In genomic region chr21:33239559-33240127, GRCh38 we compare ENCODE assay signal across 8 cellular contexts. TPM values are rescaled to one million over a fixed set of nuclear protein-coding genes. Genes with fewer than 3 reads are reported as not detected.
DNase-seq lines count a peak whose midpoint lies in the region; ATAC-seq and TF ChIP-seq lines count a peak whose summit lies in the region.
"Not testable (repeated sequence)": the region's sequence is repeated elsewhere in the genome, so short reads cannot be mapped to it uniquely, and the experiment has no call there.

No MANE protein-coding gene starts in this region.

- H3K9me3 ChIP-seq in CD4-positive, CD25-positive, alpha-beta regulatory T cell (ENCODE audit: control insufficient read depth in 2 of 2, low read length in 2 of 2); Loucy (ENCODE audit: insufficient read depth, low read depth, low read length): not testable (repeated sequence)

- H3K9me2 ChIP-seq in Loucy (replicated peaks; ENCODE audit: low read depth, low read length): not testable (repeated sequence)

- not testable (repeated sequence) for H3K27me3 Mint-ChIP-seq in CD4-positive, CD25-positive, alpha-beta regulatory T cell; T-helper 2 cell treated with Interferon-gamma antibody and Interleukin-4, amounts not matched to agents 5 μg/mL and 100 μg/mL, for 36 hours (ENCODE audit: low read depth); activated T-cell treated with anti-CD3 and anti-CD28 coated beads, Interleukin-2, amount 50 U/mL, for 24 hours; activated naive CD8-positive, alpha-beta T cell treated with anti-CD3 and anti-CD28 coated beads for 36 hours; immature natural killer cell (ENCODE audit: low read depth in 3 of 3); stimulated activated memory B cell treated with anti-CD40 and anti-IgM and Interleukin-4, amounts not matched to agents 10 μg/mL and 1 μg/mL and 100 μg/mL, for 72 hours

- H3K4me3 ChIP-seq in CD4-positive, CD25-positive, alpha-beta regulatory T cell (ENCODE audit: low read depth, low read length): peak overlapping the region; percentile 83
- H3K4me3 ChIP-seq in GM12864 (ENCODE audit: low read depth, low read length) (peak overlapping the region; percentile 26), Loucy (ENCODE audit: low read length, poor library complexity, severe bottlenecking) (peak overlapping the region; percentile 47)

- H3K36me3 Mint-ChIP-seq in CD4-positive, CD25-positive, alpha-beta regulatory T cell: peaks cover 32% of the 10 kb centered on the region
- H3K36me3 Mint-ChIP-seq in T-helper 2 cell treated with Interferon-gamma antibody and Interleukin-4, amounts not matched to agents 5 μg/mL and 100 μg/mL, for 36 hours (ENCODE audit: low read depth): peaks cover 59% of the 10 kb centered on the region
- H3K36me3 Mint-ChIP-seq in activated T-cell treated with anti-CD3 and anti-CD28 coated beads, Interleukin-2, amount 50 U/mL, for 24 hours (ENCODE audit: low read depth): peaks cover 35% of the 10 kb centered on the region
- peaks cover 57% of the 10 kb centered on the region for H3K36me3 Mint-ChIP-seq in activated naive CD8-positive, alpha-beta T cell treated with anti-CD3 and anti-CD28 coated beads for 36 hours
- H3K36me3 Mint-ChIP-seq in immature natural killer cell: peaks cover 11 to 21% (median 12%) of the 10 kb centered on the region in 3 donors
- peaks cover 38% of the 10 kb centered on the region for H3K36me3 Mint-ChIP-seq in stimulated activated memory B cell treated with anti-CD40 and anti-IgM and Interleukin-4, amounts not matched to agents 10 μg/mL and 1 μg/mL and 100 μg/mL, for 72 hours

- H3K4me2 ChIP-seq in Loucy (ENCODE audit: low read depth, low read length, poor library complexity, severe bottlenecking): peak overlapping the region; percentile 55

- not testable (repeated sequence) for ATAC-seq in CD4-positive, CD25-positive, alpha-beta regulatory T cell (ENCODE audit: low read depth in 2 of 2); stimulated activated memory B cell treated with anti-CD40 and anti-IgM and Interleukin-4, amounts not matched to agents 10 μg/mL and 1 μg/mL and 100 μg/mL, for 72 hours

- H3F3A ChIP-seq in Loucy (ENCODE audit: low read depth): not testable (repeated sequence)

- peak overlapping the region; percentile 93 to 96 (median 96) for H3K27ac Mint-ChIP-seq in CD4-positive, CD25-positive, alpha-beta regulatory T cell
- H3K27ac Mint-ChIP-seq in T-helper 2 cell treated with Interferon-gamma antibody and Interleukin-4, amounts not matched to agents 5 μg/mL and 100 μg/mL, for 36 hours: peak overlapping the region; percentile 89
- H3K27ac Mint-ChIP-seq in activated T-cell treated with anti-CD3 and anti-CD28 coated beads, Interleukin-2, amount 50 U/mL, for 24 hours: peak overlapping the region; percentile 90
- peak overlapping the region; percentile 90 for H3K27ac Mint-ChIP-seq in activated naive CD8-positive, alpha-beta T cell treated with anti-CD3 and anti-CD28 coated beads for 36 hours
- peak overlapping the region; percentile 91 to 95 (median 93) for H3K27ac Mint-ChIP-seq in immature natural killer cell
- peak overlapping the region; percentile 94 for H3K27ac Mint-ChIP-seq in stimulated activated memory B cell treated with anti-CD40 and anti-IgM and Interleukin-4, amounts not matched to agents 10 μg/mL and 1 μg/mL and 100 μg/mL, for 72 hours

- H3K4me3 Mint-ChIP-seq in CD4-positive, CD25-positive, alpha-beta regulatory T cell: peak overlapping the region; percentile 68 to 84 (median 80)
- H3K4me3 Mint-ChIP-seq in T-helper 2 cell treated with Interferon-gamma antibody and Interleukin-4, amounts not matched to agents 5 μg/mL and 100 μg/mL, for 36 hours: peak overlapping the region; percentile 71
- peak overlapping the region; percentile 59 for H3K4me3 Mint-ChIP-seq in activated T-cell treated with anti-CD3 and anti-CD28 coated beads, Interleukin-2, amount 50 U/mL, for 24 hours
- not testable (repeated sequence) for H3K4me3 Mint-ChIP-seq in activated naive CD8-positive, alpha-beta T cell treated with anti-CD3 and anti-CD28 coated beads for 36 hours
- peak overlapping the region; percentile 64 to 86 (median 74) for H3K4me3 Mint-ChIP-seq in immature natural killer cell
- peak overlapping the region; percentile 59 for H3K4me3 Mint-ChIP-seq in stimulated activated memory B cell treated with anti-CD40 and anti-IgM and Interleukin-4, amounts not matched to agents 10 μg/mL and 1 μg/mL and 100 μg/mL, for 72 hours

- not testable (repeated sequence) for DNase-seq in CD4-positive, CD25-positive, alpha-beta regulatory T cell; GM12864 (ENCODE audit: low read depth); T-helper 2 cell treated with Interferon-gamma antibody and Interleukin-4, amounts not matched to agents 5 μg/mL and 100 μg/mL, for 36 hours (ENCODE audit: low spot score); activated T-cell treated with anti-CD3 and anti-CD28 coated beads, Interleukin-2, amount 50 U/mL, for 24 hours; activated naive CD8-positive, alpha-beta T cell treated with anti-CD3 and anti-CD28 coated beads for 36 hours; immature natural killer cell

- peaks cover 16% of the 10 kb centered on the region for H4K20me1 ChIP-seq in Loucy (ENCODE audit: insufficient read depth, low read length, poor library complexity, severe bottlenecking)

- TF ChIP-seq CTCF in GM12864 (IDR thresholded peaks at IDR 0.05; ENCODE audit: low read depth, low read length, missing control alignments); Loucy (conservative IDR thresholded peaks at IDR 0.05; ENCODE audit: low read length): not testable (repeated sequence)

- peaks cover 26% of the 10 kb centered on the region for H3K36me3 ChIP-seq in CD4-positive, CD25-positive, alpha-beta regulatory T cell (ENCODE audit: control insufficient read depth, insufficient read depth, low read length)
- H3K36me3 ChIP-seq in Loucy (ENCODE audit: insufficient read depth, low read length): peaks cover 13% of the 10 kb centered on the region; the same call in 1 of the 2 replicates

- peaks cover 93% of the 10 kb centered on the region for H3K4me1 ChIP-seq in CD4-positive, CD25-positive, alpha-beta regulatory T cell (ENCODE audit: control insufficient read depth, insufficient read depth, low read length, poor library complexity, severe bottlenecking)
- H3K4me1 ChIP-seq in Loucy (ENCODE audit: insufficient read depth, low read length, poor library complexity, severe bottlenecking): peaks cover 90% of the 10 kb centered on the region

- H2AFZ ChIP-seq in Loucy (ENCODE audit: low read length): not testable (repeated sequence)

- peaks cover 91% of the 10 kb centered on the region for H3K79me2 ChIP-seq in Loucy (ENCODE audit: insufficient read depth, low read length)

- peak overlapping the region; percentile 84 for H3K27ac ChIP-seq in CD4-positive, CD25-positive, alpha-beta regulatory T cell (ENCODE audit: insufficient read depth, low read length, poor library complexity, severe bottlenecking)

- not testable (repeated sequence) for H3K9me3 Mint-ChIP-seq in CD4-positive, CD25-positive, alpha-beta regulatory T cell; T-helper 2 cell treated with Interferon-gamma antibody and Interleukin-4, amounts not matched to agents 5 μg/mL and 100 μg/mL, for 36 hours; activated T-cell treated with anti-CD3 and anti-CD28 coated beads, Interleukin-2, amount 50 U/mL, for 24 hours; activated naive CD8-positive, alpha-beta T cell treated with anti-CD3 and anti-CD28 coated beads for 36 hours; immature natural killer cell; stimulated activated memory B cell treated with anti-CD40 and anti-IgM and Interleukin-4, amounts not matched to agents 10 μg/mL and 1 μg/mL and 100 μg/mL, for 72 hours

- H3K4me1 Mint-ChIP-seq in CD4-positive, CD25-positive, alpha-beta regulatory T cell: peaks cover 42 to 95% (median 70%) of the 10 kb centered on the region in 4 donors
- peaks cover 66% of the 10 kb centered on the region for H3K4me1 Mint-ChIP-seq in T-helper 2 cell treated with Interferon-gamma antibody and Interleukin-4, amounts not matched to agents 5 μg/mL and 100 μg/mL, for 36 hours (ENCODE audit: low read depth)
- H3K4me1 Mint-ChIP-seq in activated T-cell treated with anti-CD3 and anti-CD28 coated beads, Interleukin-2, amount 50 U/mL, for 24 hours (ENCODE audit: low read depth): peaks cover 87% of the 10 kb centered on the region
- H3K4me1 Mint-ChIP-seq in activated naive CD8-positive, alpha-beta T cell treated with anti-CD3 and anti-CD28 coated beads for 36 hours: peaks cover 77% of the 10 kb centered on the region
- H3K4me1 Mint-ChIP-seq in immature natural killer cell: peaks cover 93 to 94% of the 10 kb centered on the region in 2 donors
- H3K4me1 Mint-ChIP-seq in stimulated activated memory B cell treated with anti-CD40 and anti-IgM and Interleukin-4, amounts not matched to agents 10 μg/mL and 1 μg/mL and 100 μg/mL, for 72 hours: peaks cover 68% of the 10 kb centered on the region

- peak overlapping the region; percentile 60 for H3K9ac ChIP-seq in Loucy (ENCODE audit: low read depth, low read length, poor library complexity, severe bottlenecking)

- not testable (repeated sequence) for H3K27me3 ChIP-seq in CD4-positive, CD25-positive, alpha-beta regulatory T cell (ENCODE audit: control insufficient read depth, insufficient read depth, low read length); Loucy (ENCODE audit: insufficient read depth, low read length, poor library complexity, severe bottlenecking)

RNA-seq across cellular contexts. Expression of gene IFNAR2, which starts 9.9 kb away (rescaled TPM):
- 56.9 TPM for total RNA-seq in CD4-positive, CD25-positive, alpha-beta regulatory T cell
- polyA plus RNA-seq in CD4-positive, CD25-positive, alpha-beta regulatory T cell: 100 to 1,000 TPM; 110 to 121 (median 111) TPM
- total RNA-seq in activated naive CD8-positive, alpha-beta T cell treated with anti-CD3 and anti-CD28 coated beads for 36 hours: 10 to 100 TPM; 36.9 to 43.7 TPM
- polyA plus RNA-seq in immature natural killer cell: 100 to 1,000 TPM in 1 of 3 donors, 10 to 100 TPM in 2; 76.8 to 111 (median 87.9) TPM

RNA-seq across cellular contexts. Expression of gene IL10RB, which starts 26.5 kb away (rescaled TPM):
- total RNA-seq in CD4-positive, CD25-positive, alpha-beta regulatory T cell: 30.9 TPM
- 100 to 1,000 TPM in 1 of 4 donors, 10 to 100 TPM in 3; 72.3 to 105 (median 84.9) TPM for polyA plus RNA-seq in CD4-positive, CD25-positive, alpha-beta regulatory T cell
- total RNA-seq in activated naive CD8-positive, alpha-beta T cell treated with anti-CD3 and anti-CD28 coated beads for 36 hours: 10 to 100 TPM; 25.3 to 25.9 TPM
- polyA plus RNA-seq in immature natural killer cell: 10 to 100 TPM; 45.9 to 63.5 (median 46.9) TPM

Comparison
In these comparisons a context has a peak if more than half of its experiments do, and no peak if none do; other contexts are left out.
1. H3K4me3 ChIP-seq: peak in every context shown above with its lines; median percentile 83 in CD4-positive, CD25-positive, alpha-beta regulatory T cell; 47 in Loucy; 26 in GM12864.